ENCODE assay signal across 12 cellular contexts in genomic region chr9:69820955-69821788, GRCh38. TPM values are rescaled to one million over a fixed set of nuclear protein-coding genes. Genes with fewer than 3 reads are reported as not detected.
A peak's percentile ranks its signal among the peaks of the same experiment; 100 is the strongest.
DNase-seq lines count a peak whose midpoint lies in the region; ATAC-seq lines count a peak whose summit lies in the region.
"Had no signal": no experiment of that assay in that cellular context is flagged by ENCODE, and none has a peak within 500 bp of the region (broad histone marks: within the 10 kb centered on the region; RNA-seq: fewer than 3 reads in every experiment).

No MANE protein-coding gene starts in this region.

- H3K4me3 ChIP-seq in iPS-18c (ENCODE audit: insufficient read depth, low read depth, low read length), result peak overlapping the region; percentile 59
- H3K4me3 ChIP-seq: mucosa of descending colon had no signal

- H3K27me3 Mint-ChIP-seq in activated T-cell treated with anti-CD3 and anti-CD28 coated beads, Interleukin-2, amount 50 U/mL, for 72 hours (ENCODE audit: low read depth), result peaks cover 26% of the 10 kb centered on the region
- peaks cover 9% of the 10 kb centered on the region for H3K27me3 Mint-ChIP-seq in activated naive CD8-positive, alpha-beta T cell treated with anti-CD3 and anti-CD28 coated beads, Interleukin-2, amount 50 U/mL, for 24 hours
- peaks cover 43 to 49% of the 10 kb centered on the region in 2 donors for H3K27me3 Mint-ChIP-seq in stimulated activated naive B cell treated with anti-CD40 and anti-IgM and Interleukin-4, amounts not matched to agents 10 μg/mL and 1 μg/mL and 100 μg/mL, for 72 hours

- no peak overlapping the region for H3K27ac Mint-ChIP-seq in activated T-cell treated with anti-CD3 and anti-CD28 coated beads, Interleukin-2, amount 50 U/mL, for 72 hours
- no peak overlapping the region for H3K27ac Mint-ChIP-seq in activated naive CD8-positive, alpha-beta T cell treated with anti-CD3 and anti-CD28 coated beads, Interleukin-2, amount 50 U/mL, for 24 hours
- H3K27ac Mint-ChIP-seq in stimulated activated naive B cell treated with anti-CD40 and anti-IgM and Interleukin-4, amounts not matched to agents 10 μg/mL and 1 μg/mL and 100 μg/mL, for 72 hours, result peak overlapping the region; percentile 2

- H3K4me3 Mint-ChIP-seq in activated T-cell treated with anti-CD3 and anti-CD28 coated beads, Interleukin-2, amount 50 U/mL, for 72 hours, result peak overlapping the region; percentile 74 to 87
- H3K4me3 Mint-ChIP-seq in activated naive CD8-positive, alpha-beta T cell treated with anti-CD3 and anti-CD28 coated beads, Interleukin-2, amount 50 U/mL, for 24 hours, result peak overlapping the region; percentile 72
- H3K4me3 Mint-ChIP-seq in stimulated activated naive B cell treated with anti-CD40 and anti-IgM and Interleukin-4, amounts not matched to agents 10 μg/mL and 1 μg/mL and 100 μg/mL, for 72 hours, result peak overlapping the region in 1 of 2 donors; percentile 80

- peaks cover 3 to 12% of the 10 kb centered on the region in 2 donors for H3K9me3 Mint-ChIP-seq in activated T-cell treated with anti-CD3 and anti-CD28 coated beads, Interleukin-2, amount 50 U/mL, for 72 hours
- H3K9me3 Mint-ChIP-seq in activated naive CD8-positive, alpha-beta T cell treated with anti-CD3 and anti-CD28 coated beads, Interleukin-2, amount 50 U/mL, for 24 hours, result no peaks in the 10 kb centered on the region
- peaks cover 7 to 11% of the 10 kb centered on the region in 2 donors for H3K9me3 Mint-ChIP-seq in stimulated activated naive B cell treated with anti-CD40 and anti-IgM and Interleukin-4, amounts not matched to agents 10 μg/mL and 1 μg/mL and 100 μg/mL, for 72 hours

- DNase-seq in activated T-cell treated with anti-CD3 and anti-CD28 coated beads, Interleukin-2, amount 50 U/mL, for 72 hours, result peak in 1 of 2 donors; percentile 12
- DNase-seq in activated T-cell treated with anti-CD3 and anti-CD28 coated beads for 4 hours (no peak), substantia nigra (lab: John Stamatoyannopoulos, UW) (no peak), NCI-H1694 (lab: John Stamatoyannopoulos, UW) (no peak)
- DNase-seq in activated naive CD8-positive, alpha-beta T cell treated with anti-CD3 and anti-CD28 coated beads, Interleukin-2, amount 50 U/mL, for 24 hours, result no peak
- no peak for DNase-seq in stimulated activated naive B cell treated with anti-CD40 and anti-IgM and Interleukin-4, amounts not matched to agents 10 μg/mL and 1 μg/mL and 100 μg/mL, for 72 hours
- DNase-seq: GF-D8; stimulated activated naive CD4-positive, alpha-beta T cell treated with Interleukin-2 at 50 U/mL for 16 hours had no signal

- H3K36me3 Mint-ChIP-seq in activated T-cell treated with anti-CD3 and anti-CD28 coated beads, Interleukin-2, amount 50 U/mL, for 72 hours (ENCODE audit: insufficient read depth in 2 of 2), result peaks cover 6 to 11% of the 10 kb centered on the region in 2 donors
- H3K36me3 Mint-ChIP-seq in activated naive CD8-positive, alpha-beta T cell treated with anti-CD3 and anti-CD28 coated beads, Interleukin-2, amount 50 U/mL, for 24 hours (ENCODE audit: low read depth), result no peaks in the 10 kb centered on the region
- H3K36me3 Mint-ChIP-seq in stimulated activated naive B cell treated with anti-CD40 and anti-IgM and Interleukin-4, amounts not matched to agents 10 μg/mL and 1 μg/mL and 100 μg/mL, for 72 hours, result peaks cover 0 to 2% of the 10 kb centered on the region in 2 donors

- ATAC-seq in activated T-cell treated with anti-CD3 and anti-CD28 coated beads, Interleukin-2, amount 50 U/mL, for 72 hours (replicated peaks in 1 of 2), result peak in 1 of 2 donors; percentile 14
- no peak for ATAC-seq in activated naive CD8-positive, alpha-beta T cell treated with anti-CD3 and anti-CD28 coated beads, Interleukin-2, amount 50 U/mL, for 24 hours
- ATAC-seq in stimulated activated naive B cell treated with anti-CD40 and anti-IgM and Interleukin-4, amounts not matched to agents 10 μg/mL and 1 μg/mL and 100 μg/mL, for 72 hours (replicated peaks), result no peak
- no peak for ATAC-seq in GM18907 (IDR thresholded peaks at IDR 0.05; ENCODE audit: unreplicated experiment)

- no peak overlapping the region for H3K27ac ChIP-seq in substantia nigra (ENCODE audit: low read depth, low read length, poor library complexity, severe bottlenecking)

- peaks cover 60% of the 10 kb centered on the region for H3K4me1 Mint-ChIP-seq in activated T-cell treated with anti-CD3 and anti-CD28 coated beads, Interleukin-2, amount 50 U/mL, for 72 hours (ENCODE audit: low read depth)
- H3K4me1 Mint-ChIP-seq in activated naive CD8-positive, alpha-beta T cell treated with anti-CD3 and anti-CD28 coated beads, Interleukin-2, amount 50 U/mL, for 24 hours, result peaks cover 40% of the 10 kb centered on the region
- H3K4me1 Mint-ChIP-seq in stimulated activated naive B cell treated with anti-CD40 and anti-IgM and Interleukin-4, amounts not matched to agents 10 μg/mL and 1 μg/mL and 100 μg/mL, for 72 hours, result peaks cover 9 to 13% of the 10 kb centered on the region in 2 donors

- H3K9me3 ChIP-seq in iPS-18c (ENCODE audit: control insufficient read depth, insufficient read depth, low read length), result no peaks in the 10 kb centered on the region
- H3K9me3 ChIP-seq: mucosa of descending colon had no signal

RNA-seq across cellular contexts. Expression of gene CFAP95, which starts 0.6 kb away (rescaled TPM):
- not detected for total RNA-seq in activated T-cell treated with anti-CD3 and anti-CD28 coated beads, Interleukin-2, amount 50 U/mL, for 72 hours
- total RNA-seq: frontal cortex had no signal
